28 cellular contexts compared by ENCODE assay signal in the genomic region with DNA sequence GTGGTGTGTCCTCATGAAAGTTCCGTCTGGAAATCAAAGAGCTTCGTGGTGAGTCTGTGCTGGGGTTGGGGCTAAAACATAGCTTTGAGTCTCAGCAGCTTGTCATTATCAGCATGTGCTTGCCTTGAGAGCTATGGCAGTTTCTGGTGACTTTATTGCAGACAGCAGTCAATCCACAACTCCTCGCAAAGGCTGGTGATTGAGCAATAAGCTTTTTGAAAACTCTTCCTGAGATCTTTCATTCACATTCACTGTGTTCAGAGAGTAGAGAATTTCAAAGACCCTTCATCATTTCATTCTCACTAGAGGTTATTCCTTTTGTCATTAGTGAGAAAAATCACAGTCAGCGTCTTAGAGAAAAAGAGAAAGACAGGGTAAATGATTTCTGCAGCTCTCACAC.
"Had no signal": no experiment of that assay in that cellular context is flagged by ENCODE, and none has a peak within 500 bp of the region (broad histone marks: within the 10 kb centered on the region; RNA-seq: fewer than 3 reads in every experiment).

No MANE protein-coding gene starts in this region.

- DNase-seq: activated CD4-positive, alpha-beta T cell treated with anti-CD3 and anti-CD28 coated beads for 36 hours; activated CD4-positive, alpha-beta T cell treated with anti-CD3 and anti-CD28 coated beads, Interleukin-2, amount 50 U/mL, for 4 hours; activated CD8-positive, alpha-beta memory T cell treated with anti-CD3 and anti-CD28 coated beads, Interleukin-2, amount 50 U/mL, for 48 hours; activated CD8-positive, alpha-beta T cell treated with anti-CD3 and anti-CD28 coated beads, Interleukin-2, amount 10 ng/mL, durations not matched to agents 7 days and 5 days; activated naive CD4-positive, alpha-beta T cell treated with anti-CD3 and anti-CD28 coated beads, Interleukin-2, amount 50 U/mL, for 16 hours; activated naive CD8-positive, alpha-beta T cell treated with anti-CD3 and anti-CD28 coated beads, Interleukin-2, amount 10 ng/mL, durations not matched to agents 7 days and 5 days; activated T-cell treated with anti-CD3 and anti-CD28 coated beads, Interleukin-2, amount 50 U/mL, for 1 hour; adrenal gland; anterior cingulate cortex; caudate nucleus; KG1; MV-4-11; NCI-H1092 treated with DMSO at 0.1 percent for 48 hours; NCI-H1436; NCI-H1694 treated with DMSO at 0.1 percent for 48 hours; NCI-H2029 treated with DMSO at 0.1 percent for 48 hours; NCI-H510A treated with DMSO at 0.1 percent for 48 hours; NCI-H69; NK-92 treated with Interleukin-12 subunit alpha and Interleukin-12 subunit beta, amount 100 ng/mL, for 24 hours; OCI-M1; RPMI8226; T-cell; T-helper 2 cell; T1000 had no signal

- H3K9me3 ChIP-seq: adrenal gland had no signal

- H3K4me3 ChIP-seq: adrenal gland, SK-N-MC had no signal

- H3K27ac ChIP-seq: adrenal gland, SK-N-MC, VCaP had no signal

- H3K27me3 ChIP-seq: adrenal gland had no signal

- H3K4me1 ChIP-seq: adrenal gland had no signal

- H3K36me3 ChIP-seq: adrenal gland had no signal

- ATAC-seq: activated CD4-positive, alpha-beta T cell treated with anti-CD3 and anti-CD28 coated beads for 36 hours; activated CD8-positive, alpha-beta T cell treated with anti-CD3 and anti-CD28 coated beads, Interleukin-2, amount 10 ng/mL, durations not matched to agents 7 days and 5 days; Panc1; Right ventricle myocardium inferior; T-cell had no signal
